ENCODE assay signal across 8 cellular contexts in the genomic region with DNA sequence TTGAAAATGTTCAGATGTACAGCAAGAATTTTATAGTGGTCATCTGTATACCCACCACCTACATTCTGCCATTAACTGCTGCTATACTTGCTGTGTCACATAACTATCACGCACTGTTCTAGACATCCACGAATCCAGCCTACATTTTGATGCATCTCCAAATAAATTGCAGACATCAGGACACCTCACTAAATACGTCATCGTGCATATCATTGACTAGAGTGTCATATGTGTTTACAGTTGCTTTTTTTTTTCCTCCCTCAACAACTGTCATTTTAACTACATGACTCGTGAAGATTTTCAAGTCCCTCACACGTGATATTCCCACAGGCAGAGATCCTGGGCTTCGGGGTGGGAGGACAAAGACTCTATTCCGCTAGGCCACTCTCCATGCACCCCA. TPM values are rescaled to one million over a fixed set of nuclear protein-coding genes. Genes with fewer than 3 reads are reported as not detected.
DNase-seq lines count a peak whose midpoint lies in the region; ATAC-seq, FAIRE-seq and TF ChIP-seq lines count a peak whose summit lies in the region.

No MANE protein-coding gene starts in this region.

- no peak overlapping the region for H2AFZ ChIP-seq in ACC112 (ENCODE audit: low read length, unreplicated experiment)

- peaks cover 11% of the 10 kb centered on the region for H3K4me1 ChIP-seq in ACC112 (ENCODE audit: control insufficient read depth, insufficient read depth, low read length, unreplicated experiment)
- H3K4me1 ChIP-seq in lower lobe of right lung: peaks cover 25% of the 10 kb centered on the region

- H3K79me2 ChIP-seq in ACC112 (ENCODE audit: control insufficient read depth, insufficient read depth, low read length, unreplicated experiment): no peaks in the 10 kb centered on the region

- peak overlapping the region; percentile 85 for H3K27ac Mint-ChIP-seq in activated naive CD8-positive, alpha-beta T cell treated with anti-CD3 and anti-CD28 coated beads for 36 hours

- H3K27ac ChIP-seq in ACC112 (ENCODE audit: low read depth, low read length) (no peak overlapping the region), lower lobe of right lung (no peak overlapping the region)

- no peak for ATAC-seq in lower lobe of right lung
- ATAC-seq in HG03139 (IDR thresholded peaks at IDR 0.05; ENCODE audit: unreplicated experiment): no peak

- TF ChIP-seq CTCF in HFF-Myc (IDR thresholded peaks at IDR 0.05; ENCODE audit: low read depth, low read length, missing control alignments) (no peak), lower lobe of right lung (IDR thresholded peaks at IDR 0.05) (no peak)

- intact Hi-C loops in lower lobe of right lung (cut with DNase I): no loop called here

- H3K4me3 ChIP-seq in ACC112 (ENCODE audit: low read depth, low read length): peak overlapping the region; percentile 89
- H3K4me3 ChIP-seq in HFF-Myc (replicated peaks; ENCODE audit: low read depth, low read length): peak overlapping the region; percentile 81
- H3K4me3 ChIP-seq in lower lobe of right lung: peak overlapping the region; percentile 78

- DNase-seq in HFF-Myc (ENCODE audit: extremely low read depth, low read depth) (no peak), lower lobe of right lung (no peak), NCI-H1930 (lab: John Stamatoyannopoulos, UW) (no peak), HTR-8/SVneo (ENCODE audit: insufficient read length, low spot score) (no peak), occipital lobe (lab: John Stamatoyannopoulos, UW) (no peak)
- no peak for DNase-seq in activated naive CD8-positive, alpha-beta T cell treated with anti-CD3 and anti-CD28 coated beads for 36 hours

- H3K4me1 Mint-ChIP-seq in activated naive CD8-positive, alpha-beta T cell treated with anti-CD3 and anti-CD28 coated beads for 36 hours: peaks cover 51% of the 10 kb centered on the region

- peaks cover 40% of the 10 kb centered on the region for H3K36me3 Mint-ChIP-seq in activated naive CD8-positive, alpha-beta T cell treated with anti-CD3 and anti-CD28 coated beads for 36 hours

- no peak for FAIRE-seq in HTR-8/SVneo (lab: Jason Lieb, UNC)

- H3K36me3 ChIP-seq in ACC112 (ENCODE audit: insufficient read depth, low read length) (no peaks in the 10 kb centered on the region), lower lobe of right lung (peaks cover 15% of the 10 kb centered on the region)

- H3K4me3 Mint-ChIP-seq in activated naive CD8-positive, alpha-beta T cell treated with anti-CD3 and anti-CD28 coated beads for 36 hours: peak overlapping the region; percentile 87

- no peaks in the 10 kb centered on the region for H3K9me3 ChIP-seq in lower lobe of right lung

- H3K27me3 ChIP-seq in ACC112 (ENCODE audit: insufficient read depth, low read length) (no peaks in the 10 kb centered on the region), lower lobe of right lung (ENCODE audit: low read depth) (no peaks in the 10 kb centered on the region)

- H3K27me3 Mint-ChIP-seq in activated naive CD8-positive, alpha-beta T cell treated with anti-CD3 and anti-CD28 coated beads for 36 hours: no peaks in the 10 kb centered on the region

- no peaks in the 10 kb centered on the region for H3K9me3 Mint-ChIP-seq in activated naive CD8-positive, alpha-beta T cell treated with anti-CD3 and anti-CD28 coated beads for 36 hours

RNA-seq across cellular contexts. Expression of a gene that starts 1.0 kb away (rescaled TPM):
- total RNA-seq in activated naive CD8-positive, alpha-beta T cell treated with anti-CD3 and anti-CD28 coated beads for 36 hours: 10 to 100 TPM; 17.2 to 18.2 TPM
- 5.9 TPM for total RNA-seq in lower lobe of right lung
- total RNA-seq in occipital lobe: 11.9 TPM

RNA-seq across cellular contexts. Expression of a gene that starts 13.5 kb away (rescaled TPM):
- 10 to 100 TPM; 55.3 to 56.4 TPM for total RNA-seq in activated naive CD8-positive, alpha-beta T cell treated with anti-CD3 and anti-CD28 coated beads for 36 hours
- 15.1 TPM for total RNA-seq in lower lobe of right lung
- total RNA-seq in occipital lobe: 59.9 TPM

RNA-seq across cellular contexts. Expression of a gene that starts 20.3 kb away (rescaled TPM):
- total RNA-seq in activated naive CD8-positive, alpha-beta T cell treated with anti-CD3 and anti-CD28 coated beads for 36 hours: not detected
- total RNA-seq in lower lobe of right lung (not detected), occipital lobe (not detected)
